ENCODE assay signal across 2 cellular contexts in the genomic region with DNA sequence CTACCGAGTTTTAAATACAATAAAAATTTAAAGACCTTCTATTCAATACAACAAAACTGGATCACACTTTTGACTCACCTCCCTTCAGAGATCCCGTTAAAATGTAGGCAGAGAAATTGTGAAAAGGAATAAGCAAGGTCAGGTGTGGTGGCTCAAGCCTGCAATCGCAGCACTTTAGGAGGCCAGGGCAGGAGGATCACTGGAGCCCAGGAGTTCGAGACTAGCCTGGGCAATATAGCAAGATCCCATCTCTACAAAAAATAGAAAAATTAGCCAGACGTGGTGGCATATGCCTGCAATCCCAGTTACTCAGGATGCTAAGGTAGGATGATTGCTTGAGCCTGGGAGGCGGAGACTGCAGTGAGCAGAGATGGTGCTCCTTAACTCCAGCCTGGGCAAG.
A peak's percentile ranks its signal among the peaks of the same experiment; 100 is the strongest.
TF ChIP-seq lines count a peak whose summit lies in the region.

No MANE protein-coding gene starts in this region.

TF ChIP-seq in WTC11, 78 proteins besides CTCF, POLR2A, EP300 and RAD21:
- TF ChIP-seq MLX (CRISPR knock-in tag; IDR thresholded peaks at IDR 0.05) (no peak), ZNF121 (CRISPR knock-in tag; IDR thresholded peaks at IDR 0.05) (peak; percentile 83)

TF ChIP-seq in H1, 55 proteins besides CTCF, POLR2A, EP300 and RAD21:
- TF ChIP-seq KDM1A (IDR thresholded peaks at IDR 0.05; ENCODE audit: borderline replicate concordance, low read length) (peak; percentile 78; the same call in 1 of the 2 replicates), SIRT6 (IDR thresholded peaks at IDR 0.05; ENCODE audit: low read length) (no peak), TEAD4 (IDR thresholded peaks at IDR 0.05; ENCODE audit: low read depth, low read length) (no peak), GTF2F1 (IDR thresholded peaks at IDR 0.05; ENCODE audit: borderline replicate concordance, low read depth, low read length) (no peak)
